Comparison of ENCODE assay signal across 13 cellular contexts in genomic region chr5:88885043-88885442, GRCh38. TPM values are rescaled to one million over a fixed set of nuclear protein-coding genes. Genes with fewer than 3 reads are reported as not detected.
DNase-seq lines count a peak whose midpoint lies in the region; ATAC-seq and TF ChIP-seq lines count a peak whose summit lies in the region.
"Had no signal": no experiment of that assay in that cellular context is flagged by ENCODE, and none has a peak within 500 bp of the region (broad histone marks: within the 10 kb centered on the region; RNA-seq: fewer than 3 reads in every experiment).

No MANE protein-coding gene starts in this region.

- H3K4me3 ChIP-seq in left ventricle myocardium inferior (peak overlapping the region; percentile 79), uterus (peak overlapping the region in 1 of 2 donors; percentile 72), foreskin fibroblast (ENCODE audit: low read depth in 1 of 2, low read length in 2 of 2) (no peak overlapping the region)

- DNase-seq in left ventricle myocardium inferior = no peak
- DNase-seq in cardiac septum (ENCODE audit: low spot score) = no peak
- DNase-seq in neural crest cell (ENCODE audit: low read depth, low spot score) = no peak
- no peak for DNase-seq in uterus
- DNase-seq in foreskin fibroblast = no peak
- no peak for DNase-seq in NCI-H1930 (lab: John Stamatoyannopoulos, UW)
- DNase-seq: ACHN, EL, endodermal cell, NCI-H446 had no signal

- intact Hi-C loops in left ventricle myocardium inferior (cut with micrococcal nuclease) = loop anchor here (5.0 kb wide), 1 partner anchor 153 kb away; no protein-coding TSS in a partner anchor
- intact Hi-C loops in cardiac septum (cut with DNase I) = loop anchor here (2.0 to 10.0 kb wide), 2 partner anchors 98 to 1050 kb away; no protein-coding TSS in a partner anchor
- intact Hi-C loops in uterus (cut with DNase I; ENCODE audit: low total_unique reads) = no loop called here

- H3K27me3 ChIP-seq in left ventricle myocardium inferior (ENCODE audit: low read depth) = no peaks in the 10 kb centered on the region
- H3K27me3 ChIP-seq in uterus = no peaks in the 10 kb centered on the region

- H3K4me1 Mint-ChIP-seq in neural crest cell = peaks cover 31% of the 10 kb centered on the region

- H3K27me3 Mint-ChIP-seq in neural crest cell (ENCODE audit: low read depth) = peaks cover 66% of the 10 kb centered on the region

- H3K27ac ChIP-seq in left ventricle myocardium inferior (replicated peaks) = peak overlapping the region; percentile 94
- H3K27ac ChIP-seq in cingulate gyrus (ENCODE audit: low read depth, low read length) = peak overlapping the region; percentile 92
- peak overlapping the region; percentile 93 to 97 for H3K27ac ChIP-seq in uterus

- no peak overlapping the region for H3K27ac Mint-ChIP-seq in neural crest cell (ENCODE audit: unreplicated experiment)
- H3K27ac Mint-ChIP-seq: activated naive CD4-positive, alpha-beta T cell treated with anti-CD3 and anti-CD28 coated beads, Interleukin-2, amount 50 U/mL, for 72 hours; endodermal cell had no signal

- no peak for TF ChIP-seq POLR2A in uterus (IDR thresholded peaks at IDR 0.05)

- TF ChIP-seq CTCF in left ventricle myocardium inferior (IDR thresholded peaks at IDR 0.05; ENCODE audit: borderline replicate concordance) = no peak
- TF ChIP-seq CTCF in neural crest cell (conservative IDR thresholded peaks at IDR 0.05) = no peak
- no peak for TF ChIP-seq CTCF in uterus (IDR thresholded peaks at IDR 0.05)
- TF ChIP-seq CTCF in foreskin fibroblast (IDR thresholded peaks at IDR 0.05; ENCODE audit: low read depth, low read length) = no peak

- H3K9me3 Mint-ChIP-seq in neural crest cell = no peaks in the 10 kb centered on the region
- H3K9me3 Mint-ChIP-seq: activated naive CD4-positive, alpha-beta T cell treated with anti-CD3 and anti-CD28 coated beads, Interleukin-2, amount 50 U/mL, for 72 hours; endodermal cell had no signal

- ATAC-seq in GM18907 (IDR thresholded peaks at IDR 0.05; ENCODE audit: unreplicated experiment) = no peak
- ATAC-seq: activated naive CD4-positive, alpha-beta T cell treated with anti-CD3 and anti-CD28 coated beads, Interleukin-2, amount 50 U/mL, for 72 hours had no signal

- H3K9me3 ChIP-seq in left ventricle myocardium inferior (replicated peaks) = no peaks in the 10 kb centered on the region
- no peaks in the 10 kb centered on the region for H3K9me3 ChIP-seq in uterus

- H3K36me3 ChIP-seq in left ventricle myocardium inferior = no peaks in the 10 kb centered on the region
- no peaks in the 10 kb centered on the region for H3K36me3 ChIP-seq in uterus

- H3K36me3 Mint-ChIP-seq in neural crest cell (ENCODE audit: low read depth) = no peaks in the 10 kb centered on the region

- peaks cover 59% of the 10 kb centered on the region for H3K4me1 ChIP-seq in left ventricle myocardium inferior
- no peaks in the 10 kb centered on the region for H3K4me1 ChIP-seq in uterus

- H3K4me3 Mint-ChIP-seq in neural crest cell = peak overlapping the region; percentile 98

RNA-seq across cellular contexts. Expression of gene MEF2C, which starts 2.1 kb away (rescaled TPM):
- total RNA-seq in left ventricle myocardium inferior (54.2 TPM), cardiac septum (64.6 TPM), neural crest cell (46.0 and 56.2 TPM in 2 replicates), uterus (100 to 1,000 TPM in 1 of 4 donors, 10 to 100 TPM in 3; 30.3 to 134 (median 70.3) TPM)
